In the genomic region with DNA sequence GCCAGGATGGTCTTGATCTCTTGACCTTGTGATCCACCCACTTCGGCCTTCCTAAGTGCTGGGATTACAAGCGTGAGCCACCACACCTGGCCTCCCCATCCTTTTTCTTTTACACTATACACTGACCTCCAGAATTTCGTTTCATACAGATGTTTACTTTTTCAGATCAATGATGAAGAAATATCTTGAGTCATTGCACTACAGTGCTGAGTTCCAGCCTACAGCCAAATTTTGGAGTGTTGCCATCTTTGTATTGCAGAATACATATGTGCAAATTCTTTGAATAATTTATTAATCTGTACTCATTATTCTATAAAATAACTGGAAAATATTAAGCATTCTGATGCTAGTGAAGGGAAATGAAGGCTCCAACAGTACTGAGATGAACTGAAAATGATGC, we compare ENCODE assay signal across 14 cellular contexts. TPM values are rescaled to one million over a fixed set of nuclear protein-coding genes. Genes with fewer than 3 reads are reported as not detected.
DNase-seq lines count a peak whose midpoint lies in the region; ATAC-seq, FAIRE-seq and TF ChIP-seq lines count a peak whose summit lies in the region.
"Had no signal": no experiment of that assay in that cellular context is flagged by ENCODE, and none has a peak within 500 bp of the region (broad histone marks: within the 10 kb centered on the region; RNA-seq: fewer than 3 reads in every experiment).

No MANE protein-coding gene starts in this region.

- H3K9ac ChIP-seq in astrocyte (ENCODE audit: low read length) = no peak overlapping the region

- H3K4me3 ChIP-seq in astrocyte (ENCODE audit: insufficient read depth, low read depth, low read length) = no peak overlapping the region
- no peak overlapping the region for H3K4me3 ChIP-seq in fibroblast of mammary gland (ENCODE audit: control insufficient read depth, low read depth, low read length)
- H3K4me3 ChIP-seq in retinal pigment epithelial cell (ENCODE audit: low read length) = no peak overlapping the region
- no peak overlapping the region for H3K4me3 ChIP-seq in ascending aorta

- no peaks in the 10 kb centered on the region for H3K9me3 Mint-ChIP-seq in astrocyte (ENCODE audit: unreplicated experiment)
- H3K9me3 Mint-ChIP-seq: CD8-positive, alpha-beta memory T cell had no signal

- no peaks in the 10 kb centered on the region for H3K4me1 Mint-ChIP-seq in astrocyte (ENCODE audit: low read depth, unreplicated experiment)
- H3K4me1 Mint-ChIP-seq: CD8-positive, alpha-beta memory T cell had no signal

- H3K27me3 ChIP-seq in astrocyte (ENCODE audit: insufficient read depth, low read length) = no peaks in the 10 kb centered on the region
- H3K27me3 ChIP-seq in ascending aorta = no peaks in the 10 kb centered on the region
- H3K27me3 ChIP-seq: BE2C had no signal

- no peaks in the 10 kb centered on the region for H3K36me3 Mint-ChIP-seq in astrocyte (ENCODE audit: low read depth, unreplicated experiment)
- H3K36me3 Mint-ChIP-seq: CD8-positive, alpha-beta memory T cell had no signal

- H4K20me1 ChIP-seq in astrocyte (ENCODE audit: insufficient read depth, low read length) = no peaks in the 10 kb centered on the region

- H3K27ac ChIP-seq in astrocyte (ENCODE audit: low read depth, low read length) (no peak overlapping the region), ascending aorta (no peak overlapping the region)

- DNase-seq in LHCN-M2 (ENCODE audit: low read depth) (peak; percentile 23), astrocyte (ENCODE audit: low read depth) (peak; percentile 4), fibroblast of mammary gland (ENCODE audit: low read depth) (peak; percentile 64), retinal pigment epithelial cell (ENCODE audit: low read depth) (peak; percentile 11), NOMO-1 treated with DMSO at 0.1 percent for 48 hours (lab: John Stamatoyannopoulos, UW; ENCODE audit: unreplicated experiment) (no peak), ascending aorta (ENCODE audit: low spot score in 2 of 2) (no peak)
- DNase-seq: BE2C; CD8-positive, alpha-beta memory T cell; H7; Karpas-422; NCI-H1417 treated with DMSO at 0.1 percent for 48 hours; NCI-H2029 treated with DMSO at 0.1 percent for 48 hours; NCI-H510A had no signal

- intact Hi-C loops in ascending aorta (cut with DNase I) = no loop called here

- no peaks in the 10 kb centered on the region for H3K27me3 Mint-ChIP-seq in astrocyte (ENCODE audit: low read depth, unreplicated experiment)

- H3K4me1 ChIP-seq in astrocyte (ENCODE audit: insufficient read depth, low read length) = no peaks in the 10 kb centered on the region
- H3K4me1 ChIP-seq in ascending aorta = no peaks in the 10 kb centered on the region

- H3K36me3 ChIP-seq in astrocyte (ENCODE audit: insufficient read depth, low read length) = no peaks in the 10 kb centered on the region
- H3K36me3 ChIP-seq in ascending aorta = no peaks in the 10 kb centered on the region
- H3K36me3 ChIP-seq: BE2C had no signal

- TF ChIP-seq CTCF in astrocyte (IDR thresholded peaks at IDR 0.05; ENCODE audit: insufficient read depth, low read depth, low read length) = no peak
- TF ChIP-seq CTCF in fibroblast of mammary gland (conservative IDR thresholded peaks at IDR 0.05; ENCODE audit: control insufficient read depth, insufficient read depth, low read depth, low read length) = no peak
- TF ChIP-seq CTCF in retinal pigment epithelial cell (conservative IDR thresholded peaks at IDR 0.05; ENCODE audit: low read depth, low read length) = no peak
- no peak for TF ChIP-seq CTCF in ascending aorta (IDR thresholded peaks at IDR 0.05)

- H3K9me3 ChIP-seq in astrocyte (ENCODE audit: insufficient read depth, low read depth, low read length) (no peaks in the 10 kb centered on the region), ascending aorta (no peaks in the 10 kb centered on the region)
- H3K9me3 ChIP-seq: BE2C had no signal

- FAIRE-seq in astrocyte (lab: Jason Lieb, UNC) = no peak

- H3K79me2 ChIP-seq in astrocyte (ENCODE audit: insufficient read depth, low read length) = no peaks in the 10 kb centered on the region

- no peak for ATAC-seq in GM21360 (IDR thresholded peaks at IDR 0.05; ENCODE audit: unreplicated experiment)

- H2AFZ ChIP-seq in astrocyte (ENCODE audit: low read depth, low read length) = no peak overlapping the region

- no peak overlapping the region for H3K4me3 Mint-ChIP-seq in astrocyte (ENCODE audit: unreplicated experiment)
- H3K4me3 Mint-ChIP-seq: CD8-positive, alpha-beta memory T cell had no signal

- H3K4me2 ChIP-seq in astrocyte (ENCODE audit: low read length) = no peak overlapping the region

- H3K27ac Mint-ChIP-seq in astrocyte (ENCODE audit: unreplicated experiment) = no peak overlapping the region
- H3K27ac Mint-ChIP-seq: CD8-positive, alpha-beta memory T cell had no signal

RNA-seq across cellular contexts. Expression of a gene that starts 12.5 kb away (rescaled TPM):
- 1.1 and 1.2 TPM in 2 replicates for total RNA-seq in LHCN-M2 (2014; rRNA removed)
- polyA plus RNA-seq in LHCN-M2 (2012) = 0.06 TPM
- total RNA-seq in astrocyte = 0.45 and 0.60 TPM in 2 replicates
- total RNA-seq in ascending aorta = not detected
- total RNA-seq: CD8-positive, alpha-beta memory T cell; H7 had no signal
- polyA plus RNA-seq: CD8-positive, alpha-beta memory T cell had no signal

Comparison
In these comparisons a context has a peak if more than half of its experiments do, and no peak if none do; other contexts are left out.
1. DNase-seq: peak in LHCN-M2 (single experiment), astrocyte (single experiment), fibroblast of mammary gland (single experiment) and retinal pigment epithelial cell (single experiment); none in NOMO-1 treated with DMSO at 0.1 percent for 48 hours (single experiment) and ascending aorta (0 of 2).